ENCODE assay signal across 19 cellular contexts in the genomic region with DNA sequence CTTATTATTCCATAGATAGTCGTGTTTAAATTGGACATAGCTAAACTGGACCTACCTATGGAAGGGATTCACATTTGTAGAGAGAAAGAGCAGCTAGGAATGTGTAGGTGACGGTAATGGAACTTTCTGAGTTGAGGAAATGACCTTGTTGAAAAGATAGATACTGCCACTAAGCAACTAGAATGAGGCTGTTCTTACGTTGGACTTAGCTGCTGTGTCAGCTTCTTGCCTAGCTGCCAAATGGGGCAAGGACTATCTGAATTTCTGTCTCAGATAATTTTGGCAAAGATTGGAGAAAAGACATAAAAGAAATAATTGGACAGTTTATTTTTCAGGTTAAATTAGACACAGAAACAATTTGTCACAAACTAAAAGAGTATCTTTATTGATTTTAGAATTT.
"Had no signal": no experiment of that assay in that cellular context is flagged by ENCODE, and none has a peak within 500 bp of the region (broad histone marks: within the 10 kb centered on the region; RNA-seq: fewer than 3 reads in every experiment).

No MANE protein-coding gene starts in this region.

- H3K36me3 ChIP-seq: tibial artery, uterus had no signal

- H3K27ac Mint-ChIP-seq: activated CD4-positive, alpha-beta T cell treated with anti-CD3 and anti-CD28 coated beads, Interleukin-2, amount 10 ng/mL, durations not matched to agents 7 days and 5 days; activated CD8-positive, alpha-beta T cell treated with anti-CD3 and anti-CD28 coated beads, Interleukin-2, amount 10 ng/mL, durations not matched to agents 7 days and 5 days; activated T-cell treated with anti-CD3 and anti-CD28 coated beads, Interleukin-2, amount 50 U/mL, for 24 hours; T-helper 1 cell treated with Interleukin-12 subunit alpha and Interleukin-12 subunit beta and Interleukin-4 antibody, amounts not matched to agents 30 μg/mL and 1 μg/mL, for 36 hours had no signal

- H3K9me3 ChIP-seq: tibial artery, uterus had no signal

- H3K4me3 ChIP-seq: dorsolateral prefrontal cortex, left lung, tibial artery, uterus had no signal

- H3K27me3 Mint-ChIP-seq: activated CD4-positive, alpha-beta T cell treated with anti-CD3 and anti-CD28 coated beads, Interleukin-2, amount 10 ng/mL, durations not matched to agents 7 days and 5 days; activated T-cell treated with anti-CD3 and anti-CD28 coated beads, Interleukin-2, amount 50 U/mL, for 24 hours; naive thymus-derived CD4-positive, alpha-beta T cell had no signal

- H3K4me3 Mint-ChIP-seq: activated CD4-positive, alpha-beta T cell treated with anti-CD3 and anti-CD28 coated beads, Interleukin-2, amount 10 ng/mL, durations not matched to agents 7 days and 5 days; activated CD8-positive, alpha-beta T cell treated with anti-CD3 and anti-CD28 coated beads, Interleukin-2, amount 10 ng/mL, durations not matched to agents 7 days and 5 days; activated T-cell treated with anti-CD3 and anti-CD28 coated beads, Interleukin-2, amount 50 U/mL, for 24 hours; naive thymus-derived CD4-positive, alpha-beta T cell; T-helper 1 cell treated with Interleukin-12 subunit alpha and Interleukin-12 subunit beta and Interleukin-4 antibody, amounts not matched to agents 30 μg/mL and 1 μg/mL, for 36 hours had no signal

- DNase-seq: activated CD4-positive, alpha-beta T cell treated with anti-CD3 and anti-CD28 coated beads, Interleukin-2, amount 10 ng/mL, durations not matched to agents 7 days and 5 days; activated CD8-positive, alpha-beta T cell treated with anti-CD3 and anti-CD28 coated beads, Interleukin-2, amount 10 ng/mL, durations not matched to agents 7 days and 5 days; activated naive CD4-positive, alpha-beta T cell treated with anti-CD3 and anti-CD28 coated beads, Interleukin-2, amount 50 U/mL, for 16 hours; activated T-cell treated with anti-CD3 and anti-CD28 coated beads, Interleukin-2, amount 50 U/mL, for 24 hours; caudate nucleus; dorsolateral prefrontal cortex; foreskin fibroblast; hypothalamus; left lung; mesendoderm; naive thymus-derived CD4-positive, alpha-beta T cell; stimulated activated naive CD4-positive, alpha-beta T cell treated with Interleukin-2 at 50 U/mL for 16 hours; substantia nigra; tibial artery; uterus had no signal

- ATAC-seq: activated CD4-positive, CD25-positive, alpha-beta regulatory T cell treated with anti-CD3 and anti-CD28 coated beads, Interleukin-2, amount 50 U/mL, for 24 hours; activated CD8-positive, alpha-beta T cell treated with anti-CD3 and anti-CD28 coated beads, Interleukin-2, amount 10 ng/mL, durations not matched to agents 7 days and 5 days; naive thymus-derived CD4-positive, alpha-beta T cell had no signal

- FAIRE-seq: colon, keratinocyte had no signal

- H3K27me3 ChIP-seq: dorsolateral prefrontal cortex, left lung, tibial artery, uterus had no signal

- H3K27ac ChIP-seq: tibial artery, uterus had no signal
